Comparison of ENCODE assay signal across 12 cellular contexts in genomic region chr3:87900061-87900460, GRCh38.
DNase-seq lines count a peak whose midpoint lies in the region; ATAC-seq and TF ChIP-seq lines count a peak whose summit lies in the region.
"Had no signal": no experiment of that assay in that cellular context is flagged by ENCODE, and none has a peak within 500 bp of the region (broad histone marks: within the 10 kb centered on the region; RNA-seq: fewer than 3 reads in every experiment).

No MANE protein-coding gene starts in this region.

- H3K36me3 ChIP-seq in Loucy (ENCODE audit: insufficient read depth, low read length) (no peaks in the 10 kb centered on the region), smooth muscle cell (ENCODE audit: low read depth) (no peaks in the 10 kb centered on the region)
- H3K36me3 ChIP-seq: heart right ventricle had no signal

- H3K4me1 ChIP-seq in Loucy (ENCODE audit: insufficient read depth, low read length, poor library complexity, severe bottlenecking) (no peaks in the 10 kb centered on the region), smooth muscle cell (ENCODE audit: low read depth) (no peaks in the 10 kb centered on the region)
- H3K4me1 ChIP-seq: heart right ventricle had no signal

- no peaks in the 10 kb centered on the region for H3K9me3 Mint-ChIP-seq in activated naive CD8-positive, alpha-beta T cell treated with anti-CD3 and anti-CD28 coated beads, Interleukin-2, amount 50 U/mL, for 24 hours
- H3K9me3 Mint-ChIP-seq: activated T-helper 17 cell treated with anti-CD3 and anti-CD28 coated beads, Interleukin-2, amount 50 U/mL, for 72 hours; central memory CD8-positive, alpha-beta T cell had no signal

- H3K9me2 ChIP-seq in Loucy (replicated peaks; ENCODE audit: low read depth, low read length) = no peaks in the 10 kb centered on the region

- H2AFZ ChIP-seq in Loucy (ENCODE audit: low read length) (no peak overlapping the region), smooth muscle cell (ENCODE audit: low read depth) (no peak overlapping the region)

- no peaks in the 10 kb centered on the region for H3K4me1 Mint-ChIP-seq in activated naive CD8-positive, alpha-beta T cell treated with anti-CD3 and anti-CD28 coated beads, Interleukin-2, amount 50 U/mL, for 24 hours
- H3K4me1 Mint-ChIP-seq: activated T-helper 17 cell treated with anti-CD3 and anti-CD28 coated beads, Interleukin-2, amount 50 U/mL, for 72 hours; central memory CD8-positive, alpha-beta T cell had no signal

- no peak overlapping the region for H3K4me3 ChIP-seq in Loucy (ENCODE audit: low read length, poor library complexity, severe bottlenecking)
- H3K4me3 ChIP-seq in smooth muscle cell = no peak overlapping the region
- H3K4me3 ChIP-seq: heart right ventricle, skin epidermis had no signal

- H3K27ac Mint-ChIP-seq in activated naive CD8-positive, alpha-beta T cell treated with anti-CD3 and anti-CD28 coated beads, Interleukin-2, amount 50 U/mL, for 24 hours = no peak overlapping the region
- H3K27ac Mint-ChIP-seq: activated T-helper 17 cell treated with anti-CD3 and anti-CD28 coated beads, Interleukin-2, amount 50 U/mL, for 72 hours had no signal

- no peak overlapping the region for H3K27ac ChIP-seq in smooth muscle cell (ENCODE audit: low read depth)
- H3K27ac ChIP-seq: heart right ventricle, skin epidermis had no signal

- H3K9me3 ChIP-seq in Loucy (ENCODE audit: insufficient read depth, low read depth, low read length) (no peaks in the 10 kb centered on the region), smooth muscle cell (replicated peaks; ENCODE audit: low read depth) (no peaks in the 10 kb centered on the region)
- H3K9me3 ChIP-seq: heart right ventricle had no signal

- DNase-seq in SIG-M5 treated with dmso at 0.1 percent for 504 hours (lab: John Stamatoyannopoulos, UW; ENCODE audit: unreplicated experiment) = peak; percentile 2
- no peak for DNase-seq in SIG-M5 (lab: John Stamatoyannopoulos, UW)
- peak; percentile 13 for DNase-seq in dermis blood vessel endothelial cell
- DNase-seq in smooth muscle cell (lab: John Stamatoyannopoulos, UW; ENCODE audit: unreplicated experiment) = no peak
- DNase-seq in NCI-H524 treated with DMSO at 0.1 percent for 48 hours (lab: John Stamatoyannopoulos, UW) = no peak
- no peak for DNase-seq in AG08396 (ENCODE audit: low spot score)
- no peak for DNase-seq in activated naive CD8-positive, alpha-beta T cell treated with anti-CD3 and anti-CD28 coated beads, Interleukin-2, amount 50 U/mL, for 24 hours
- DNase-seq: heart right ventricle had no signal

- WGBS in smooth muscle cell (ENCODE audit: low lambda C conversion rate) = 52% methylated on average over 1 of the region's 1 CpG

- no peak overlapping the region for H3K4me3 Mint-ChIP-seq in activated naive CD8-positive, alpha-beta T cell treated with anti-CD3 and anti-CD28 coated beads, Interleukin-2, amount 50 U/mL, for 24 hours
- H3K4me3 Mint-ChIP-seq: activated T-helper 17 cell treated with anti-CD3 and anti-CD28 coated beads, Interleukin-2, amount 50 U/mL, for 72 hours; central memory CD8-positive, alpha-beta T cell had no signal

- no peaks in the 10 kb centered on the region for H3K79me2 ChIP-seq in Loucy (ENCODE audit: insufficient read depth, low read length)
- H3K79me2 ChIP-seq in smooth muscle cell (ENCODE audit: low read depth) = no peaks in the 10 kb centered on the region

- no peaks in the 10 kb centered on the region for H3K27me3 Mint-ChIP-seq in activated naive CD8-positive, alpha-beta T cell treated with anti-CD3 and anti-CD28 coated beads, Interleukin-2, amount 50 U/mL, for 24 hours
- H3K27me3 Mint-ChIP-seq: activated T-helper 17 cell treated with anti-CD3 and anti-CD28 coated beads, Interleukin-2, amount 50 U/mL, for 72 hours; central memory CD8-positive, alpha-beta T cell had no signal

- no peak for ATAC-seq in activated naive CD8-positive, alpha-beta T cell treated with anti-CD3 and anti-CD28 coated beads, Interleukin-2, amount 50 U/mL, for 24 hours
- ATAC-seq: activated T-helper 17 cell treated with anti-CD3 and anti-CD28 coated beads, Interleukin-2, amount 50 U/mL, for 72 hours; heart right ventricle had no signal

- H3K9ac ChIP-seq in Loucy (ENCODE audit: low read depth, low read length, poor library complexity, severe bottlenecking) (no peak overlapping the region), smooth muscle cell (ENCODE audit: low read depth) (no peak overlapping the region)

- H3F3A ChIP-seq in Loucy (ENCODE audit: low read depth) = no peaks in the 10 kb centered on the region
- H3F3A ChIP-seq in smooth muscle cell (ENCODE audit: low read depth) = no peaks in the 10 kb centered on the region

- no peaks in the 10 kb centered on the region for H3K36me3 Mint-ChIP-seq in activated naive CD8-positive, alpha-beta T cell treated with anti-CD3 and anti-CD28 coated beads, Interleukin-2, amount 50 U/mL, for 24 hours (ENCODE audit: low read depth)

- no peaks in the 10 kb centered on the region for H3K27me3 ChIP-seq in Loucy (ENCODE audit: insufficient read depth, low read length, poor library complexity, severe bottlenecking)
- H3K27me3 ChIP-seq in smooth muscle cell (ENCODE audit: low read depth) = no peaks in the 10 kb centered on the region

- TF ChIP-seq CTCF in Loucy (conservative IDR thresholded peaks at IDR 0.05; ENCODE audit: low read length) (peak; percentile 44), smooth muscle cell (IDR thresholded peaks at IDR 0.05; ENCODE audit: borderline replicate concordance, insufficient read depth, poor library complexity, severe bottlenecking) (peak; percentile 5)

- H3K4me2 ChIP-seq in Loucy (ENCODE audit: low read depth, low read length, poor library complexity, severe bottlenecking) (no peak overlapping the region), smooth muscle cell (no peak overlapping the region)

- H4K20me1 ChIP-seq in Loucy (ENCODE audit: insufficient read depth, low read length, poor library complexity, severe bottlenecking) = no peaks in the 10 kb centered on the region
- no peaks in the 10 kb centered on the region for H4K20me1 ChIP-seq in smooth muscle cell (ENCODE audit: low read depth)

Comparison
In these comparisons a context has a peak if more than half of its experiments do, and no peak if none do; other contexts are left out.
1. DNase-seq: peak in SIG-M5 treated with dmso at 0.1 percent for 504 hours (single experiment) and dermis blood vessel endothelial cell (single experiment); none in SIG-M5 (single experiment), smooth muscle cell (single experiment), NCI-H524 treated with DMSO at 0.1 percent for 48 hours (single experiment), AG08396 (single experiment) and activated naive CD8-positive, alpha-beta T cell treated with anti-CD3 and anti-CD28 coated beads, Interleukin-2, amount 50 U/mL, for 24 hours (single experiment).